8 cellular contexts compared by ENCODE assay signal in the genomic region with DNA sequence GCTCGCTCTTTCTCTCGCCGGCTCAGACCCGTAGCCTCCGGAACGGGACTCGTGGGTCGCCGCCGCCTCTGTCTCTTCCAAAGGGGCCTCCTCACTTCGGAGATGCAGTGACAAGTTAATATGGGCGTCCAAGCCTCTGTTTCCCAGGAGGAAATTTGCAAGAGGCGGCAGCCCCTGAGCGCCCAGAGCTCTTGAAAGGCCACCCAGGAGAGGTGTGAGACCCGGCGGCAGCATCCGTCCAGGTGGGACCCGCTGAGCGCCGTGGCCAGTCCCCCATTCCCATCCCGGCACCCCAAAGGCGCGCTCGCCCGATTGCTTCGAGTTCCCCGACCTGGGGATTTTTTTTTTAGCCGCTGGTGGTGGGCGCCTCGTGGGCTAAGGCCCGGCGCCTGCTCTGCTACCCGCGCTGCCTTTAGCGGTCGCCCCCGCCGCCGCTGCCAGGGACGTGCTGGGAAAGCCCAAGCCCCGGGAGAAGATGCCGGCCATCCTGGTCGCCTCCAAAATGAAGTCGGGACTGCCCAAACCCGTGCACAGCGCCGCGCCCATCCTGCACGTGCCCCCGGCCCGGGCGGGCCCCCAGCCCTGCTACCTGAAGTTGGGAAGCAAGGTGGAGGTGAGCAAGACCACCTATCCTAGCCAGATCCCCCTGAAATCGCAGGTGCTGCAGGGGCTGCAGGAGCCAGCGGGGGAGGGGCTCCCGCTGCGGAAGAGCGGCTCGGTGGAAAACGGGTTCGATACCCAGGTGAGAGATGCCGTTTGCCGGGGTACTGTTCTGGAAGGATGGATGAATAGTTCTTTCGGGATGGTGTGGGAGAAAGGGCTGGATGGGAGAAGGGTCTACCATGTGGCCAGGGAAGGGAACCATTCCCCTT. TPM values are rescaled to one million over a fixed set of nuclear protein-coding genes. Genes with fewer than 3 reads are reported as not detected.
DNase-seq lines count a peak whose midpoint lies in the region; ATAC-seq and TF ChIP-seq lines count a peak whose summit lies in the region.

No MANE protein-coding gene starts in this region.

- peak overlapping the region; percentile 67 for H3K4me3 Mint-ChIP-seq in activated CD4-positive, alpha-beta T cell treated with anti-CD3 and anti-CD28 coated beads for 36 hours
- H3K4me3 Mint-ChIP-seq in nephron progenitor cell = peak overlapping the region; percentile 95

- CTCF ChIA-PET in activated CD4-positive, alpha-beta T cell treated with anti-CD3 and anti-CD28 coated beads for 36 hours (lab: Charles Lee) = interaction anchor here (1.0 to 1.1 kb wide), 2 partner anchors 10 to 26 kb away, joined by 3 read pairs; no protein-coding TSS in a partner anchor

- H3K27ac Mint-ChIP-seq in activated CD4-positive, alpha-beta T cell treated with anti-CD3 and anti-CD28 coated beads for 36 hours = peak overlapping the region; percentile 39
- no peak overlapping the region for H3K27ac Mint-ChIP-seq in nephron progenitor cell

- H3K9me3 Mint-ChIP-seq in activated CD4-positive, alpha-beta T cell treated with anti-CD3 and anti-CD28 coated beads for 36 hours (ENCODE audit: low read depth) = no peaks in the 10 kb centered on the region
- no peaks in the 10 kb centered on the region for H3K9me3 Mint-ChIP-seq in nephron progenitor cell

- H3K27me3 Mint-ChIP-seq in activated CD4-positive, alpha-beta T cell treated with anti-CD3 and anti-CD28 coated beads for 36 hours = peaks cover 40% of the 10 kb centered on the region
- H3K27me3 Mint-ChIP-seq in nephron progenitor cell (ENCODE audit: low read depth, poor library complexity) = peaks cover 33% of the 10 kb centered on the region

- intact Hi-C loops in activated CD4-positive, alpha-beta T cell treated with anti-CD3 and anti-CD28 coated beads for 36 hours (cut with DNase I, micrococcal nuclease) = loop anchor here (1.0 to 10.0 kb wide), 5 partner anchors 10 to 649 kb away; partner anchors contain the start of genes E2F8 (in 1 of the 2) and HTATIP2 (in 1 of the 2)

- POLR2A ChIA-PET in activated CD4-positive, alpha-beta T cell treated with anti-CD3 and anti-CD28 coated beads for 36 hours (lab: Charles Lee) = interaction anchor here (2.1 kb wide), 1 partner anchor 11 kb away, joined by 5 read pairs; no protein-coding TSS in a partner anchor

- DNase-seq in activated CD4-positive, alpha-beta T cell treated with anti-CD3 and anti-CD28 coated beads for 36 hours = peak; percentile 7
- DNase-seq in activated CD4-positive, alpha-beta T cell treated with anti-CD3 and anti-CD28 coated beads, Interleukin-2, amount 50 U/mL, for 4 hours = no peak
- peak; percentile 43 for DNase-seq in NCI-H69 (lab: John Stamatoyannopoulos, UW)
- peak; percentile 55 for DNase-seq in ecto neural progenitor cell (ENCODE audit: low spot score)
- DNase-seq in nephron progenitor cell = peak; percentile 35
- no peak for DNase-seq in iPS-NIHi7 (ENCODE audit: extremely low spot score)
- DNase-seq in RKO (ENCODE audit: low spot score) = no peak

- H3K36me3 Mint-ChIP-seq in activated CD4-positive, alpha-beta T cell treated with anti-CD3 and anti-CD28 coated beads for 36 hours (ENCODE audit: low read depth) = no peaks in the 10 kb centered on the region
- no peaks in the 10 kb centered on the region for H3K36me3 Mint-ChIP-seq in nephron progenitor cell (ENCODE audit: low read depth)

- TF ChIP-seq CTCF in nephron progenitor cell (IDR thresholded peaks at IDR 0.05) = no peak

- H3K4me1 Mint-ChIP-seq in activated CD4-positive, alpha-beta T cell treated with anti-CD3 and anti-CD28 coated beads for 36 hours = peaks cover 26% of the 10 kb centered on the region
- peaks cover 62% of the 10 kb centered on the region for H3K4me1 Mint-ChIP-seq in nephron progenitor cell

- ATAC-seq in activated CD4-positive, alpha-beta T cell treated with anti-CD3 and anti-CD28 coated beads for 36 hours = no peak
- ATAC-seq in HG02973 (IDR thresholded peaks at IDR 0.05; ENCODE audit: unreplicated experiment) = no peak

RNA-seq across cellular contexts. Expression of gene NAV2, which starts 0.8 kb away (rescaled TPM):
- under 1 TPM; 0.54 to 0.55 TPM for total RNA-seq in activated CD4-positive, alpha-beta T cell treated with anti-CD3 and anti-CD28 coated beads for 36 hours

Comparison
In these comparisons a context has a peak if more than half of its experiments do, and no peak if none do; other contexts are left out.
1. DNase-seq: peak in activated CD4-positive, alpha-beta T cell treated with anti-CD3 and anti-CD28 coated beads for 36 hours (single experiment), NCI-H69 (single experiment), ecto neural progenitor cell (single experiment) and nephron progenitor cell (single experiment); none in activated CD4-positive, alpha-beta T cell treated with anti-CD3 and anti-CD28 coated beads, Interleukin-2, amount 50 U/mL, for 4 hours (0 of 2), iPS-NIHi7 (single experiment) and RKO (single experiment).